ENCODE assay signal across 26 cellular contexts in genomic region chr1:215651867-215652266, GRCh38.
DNase-seq lines count a peak whose midpoint lies in the region; ATAC-seq lines count a peak whose summit lies in the region.
"Had no signal": no experiment of that assay in that cellular context is flagged by ENCODE, and none has a peak within 500 bp of the region (broad histone marks: within the 10 kb centered on the region; RNA-seq: fewer than 3 reads in every experiment).

No MANE protein-coding gene starts in this region.

- no peak overlapping the region for H3K27ac Mint-ChIP-seq in effector memory CD8-positive, alpha-beta T cell

- no peaks in the 10 kb centered on the region for H3K79me2 ChIP-seq in ACC112 (ENCODE audit: control insufficient read depth, insufficient read depth, low read length, unreplicated experiment)

- WGBS in HUES64 = 14% methylated on average over 3 of the region's 3 CpGs

- no peak overlapping the region for H3K27ac ChIP-seq in ACC112 (ENCODE audit: low read depth, low read length)
- peak overlapping the region; percentile 61; the same call in 1 of the 2 replicates for H3K27ac ChIP-seq in HUES64 (ENCODE audit: low read depth, low read length)
- no peak overlapping the region for H3K27ac ChIP-seq in effector memory CD4-positive, alpha-beta T cell (ENCODE audit: insufficient read depth, low read length, poor library complexity, severe bottlenecking)
- H3K27ac ChIP-seq: KMS-11, RWPE1 had no signal

- H3K4me1 Mint-ChIP-seq in effector memory CD8-positive, alpha-beta T cell (ENCODE audit: low read depth in 2 of 2) = no peaks in the 10 kb centered on the region

- DNase-seq in OCI-M1 (lab: John Stamatoyannopoulos, UW) (peak; percentile 15), iPS DF 19.7 (ENCODE audit: low read depth, low spot score) (peak; percentile 40), KG1 (lab: John Stamatoyannopoulos, UW) (no peak)
- DNase-seq in effector memory CD4-positive, alpha-beta T cell = no peak
- DNase-seq in effector memory CD8-positive, alpha-beta T cell = no peak
- DNase-seq: 8988T; Calu3; DMS79 treated with DMSO at 0.1 percent for 48 hours; GF-D8; H7; IMR-90; NCI-H1092; NCI-H1417 treated with DMSO at 0.1 percent for 48 hours; NCI-H1694 treated with DMSO at 0.1 percent for 48 hours; NCI-H2081; NCI-H2171 treated with DMSO at 0.1 percent for 48 hours; NCI-H345; NCI-H510A treated with DMSO at 0.1 percent for 48 hours; NCI-H774; NK-92 treated with Interleukin-12 subunit alpha and Interleukin-12 subunit beta, amount 100 ng/mL, for 24 hours; SHP77 had no signal

- H2AFZ ChIP-seq in ACC112 (ENCODE audit: low read length, unreplicated experiment) = peak overlapping the region; percentile 31

- H3K4me1 ChIP-seq in ACC112 (ENCODE audit: control insufficient read depth, insufficient read depth, low read length, unreplicated experiment) = peaks cover 10% of the 10 kb centered on the region
- H3K4me1 ChIP-seq in HUES64 (ENCODE audit: insufficient read depth, low read length) = peaks cover 39% of the 10 kb centered on the region
- H3K4me1 ChIP-seq in effector memory CD4-positive, alpha-beta T cell (ENCODE audit: control insufficient read depth, insufficient read depth, low read length, poor library complexity, severe bottlenecking) = no peaks in the 10 kb centered on the region

- no peaks in the 10 kb centered on the region for H3K9me3 ChIP-seq in HUES64 (ENCODE audit: insufficient read depth, low read depth, low read length)
- H3K9me3 ChIP-seq in effector memory CD4-positive, alpha-beta T cell (ENCODE audit: control insufficient read depth, low read length) = no peaks in the 10 kb centered on the region

- peak overlapping the region; percentile 56 for H3K4me3 ChIP-seq in ACC112 (ENCODE audit: low read depth, low read length)
- H3K4me3 ChIP-seq in HUES64 (ENCODE audit: low read length) = peak overlapping the region; percentile 11; the same call in 1 of the 2 replicates
- H3K4me3 ChIP-seq in effector memory CD4-positive, alpha-beta T cell (ENCODE audit: insufficient read depth, low read depth, low read length, poor library complexity, severe bottlenecking) = no peak overlapping the region

- no peak for ATAC-seq in effector memory CD8-positive, alpha-beta T cell (replicated peaks)
- ATAC-seq: Panc1 had no signal

- no peaks in the 10 kb centered on the region for H3K36me3 ChIP-seq in ACC112 (ENCODE audit: insufficient read depth, low read length)
- no peaks in the 10 kb centered on the region for H3K36me3 ChIP-seq in HUES64 (ENCODE audit: insufficient read depth, low read length)
- no peaks in the 10 kb centered on the region for H3K36me3 ChIP-seq in effector memory CD4-positive, alpha-beta T cell (ENCODE audit: control insufficient read depth, insufficient read depth, low read length)

- no peaks in the 10 kb centered on the region for H3K36me3 Mint-ChIP-seq in effector memory CD8-positive, alpha-beta T cell (ENCODE audit: insufficient read depth)

- no peaks in the 10 kb centered on the region for H3K27me3 ChIP-seq in ACC112 (ENCODE audit: insufficient read depth, low read length)
- H3K27me3 ChIP-seq in HUES64 (ENCODE audit: insufficient read depth, low read length) = no peaks in the 10 kb centered on the region
- no peaks in the 10 kb centered on the region for H3K27me3 ChIP-seq in effector memory CD4-positive, alpha-beta T cell (replicated peaks; ENCODE audit: control insufficient read depth, insufficient read depth, low read length, poor library complexity, severe bottlenecking)

- peaks cover 0 to 2% of the 10 kb centered on the region in 2 donors for H3K9me3 Mint-ChIP-seq in effector memory CD8-positive, alpha-beta T cell

- H3K4me3 Mint-ChIP-seq in effector memory CD8-positive, alpha-beta T cell = no peak overlapping the region

- H3K27me3 Mint-ChIP-seq in effector memory CD8-positive, alpha-beta T cell = no peaks in the 10 kb centered on the region

- no peak overlapping the region for H3K9ac ChIP-seq in HUES64 (ENCODE audit: low read depth, low read length)
- H3K9ac ChIP-seq: KMS-11 had no signal

Comparison
In these comparisons a context has a peak if more than half of its experiments do, and no peak if none do; other contexts are left out.
1. DNase-seq: peak in OCI-M1 (single experiment) and iPS DF 19.7 (single experiment); none in KG1 (single experiment), effector memory CD4-positive, alpha-beta T cell (0 of 3) and effector memory CD8-positive, alpha-beta T cell (0 of 3).